Comparison of ENCODE assay signal across 8 cellular contexts in genomic region chr17:60601443-60602384, GRCh38. TPM values are rescaled to one million over a fixed set of nuclear protein-coding genes. Genes with fewer than 3 reads are reported as not detected.
DNase-seq lines count a peak whose midpoint lies in the region; ATAC-seq and TF ChIP-seq lines count a peak whose summit lies in the region.

No MANE protein-coding gene starts in this region.

- H3K9me3 ChIP-seq in skeletal muscle satellite cell (replicated peaks; ENCODE audit: low read length): no peaks in the 10 kb centered on the region

- H3K27me3 ChIP-seq in skeletal muscle satellite cell (ENCODE audit: control insufficient read depth, insufficient read depth, low read length): no peaks in the 10 kb centered on the region

- H3K9ac ChIP-seq in skeletal muscle satellite cell (ENCODE audit: low read depth, low read length): peak overlapping the region; percentile 87

- peak overlapping the region; percentile 89 for H3K4me2 ChIP-seq in skeletal muscle satellite cell (ENCODE audit: low read length)

- no peaks in the 10 kb centered on the region for H3K36me3 ChIP-seq in skeletal muscle satellite cell (ENCODE audit: insufficient read depth, low read length)

- peak overlapping the region; percentile 85 to 97 for H3K4me3 ChIP-seq in cardiac fibroblast (replicated peaks in 1 of 2; ENCODE audit: low read depth in 2 of 2, low read length in 2 of 2)
- H3K4me3 ChIP-seq in skeletal muscle satellite cell (ENCODE audit: low read length): peak overlapping the region; percentile 91

- no peak for ATAC-seq in GM19023 (IDR thresholded peaks at IDR 0.05; ENCODE audit: unreplicated experiment)
- ATAC-seq in GM19351 (IDR thresholded peaks at IDR 0.05; ENCODE audit: unreplicated experiment): no peak

- DNase-seq in GM04503 (ENCODE audit: low read depth) (peak; percentile 41), NCI-H1092 (lab: John Stamatoyannopoulos, UW) (peak; percentile 28), SW 1271 (lab: John Stamatoyannopoulos, UW) (peak; percentile 17 to 66), cardiac fibroblast (ENCODE audit: low read depth in 2 of 2) (peak; percentile 89 to 90), inferior parietal cortex (ENCODE audit: extremely low spot score) (peak; percentile 91)

- TF ChIP-seq CTCF in cardiac fibroblast (IDR thresholded peaks at IDR 0.05; ENCODE audit: low read depth, low read length): no peak

- H3K4me1 ChIP-seq in skeletal muscle satellite cell (ENCODE audit: control insufficient read depth, insufficient read depth, low read length): peaks cover 31% of the 10 kb centered on the region

RNA-seq across cellular contexts. Expression of gene PPM1D, which starts 1.7 kb away (rescaled TPM):
- 6.1 and 7.6 TPM in 2 replicates for total RNA-seq in skeletal muscle satellite cell (2012; rRNA removed)

Comparison
In these comparisons a context has a peak if more than half of its experiments do, and no peak if none do; other contexts are left out.
1. DNase-seq: peak in every context shown above with its lines; median percentile 91 in inferior parietal cortex; 90 in cardiac fibroblast; 42 in SW 1271; 41 in GM04503; 28 in NCI-H1092.